ENCODE assay signal across 18 cellular contexts in the genomic region with DNA sequence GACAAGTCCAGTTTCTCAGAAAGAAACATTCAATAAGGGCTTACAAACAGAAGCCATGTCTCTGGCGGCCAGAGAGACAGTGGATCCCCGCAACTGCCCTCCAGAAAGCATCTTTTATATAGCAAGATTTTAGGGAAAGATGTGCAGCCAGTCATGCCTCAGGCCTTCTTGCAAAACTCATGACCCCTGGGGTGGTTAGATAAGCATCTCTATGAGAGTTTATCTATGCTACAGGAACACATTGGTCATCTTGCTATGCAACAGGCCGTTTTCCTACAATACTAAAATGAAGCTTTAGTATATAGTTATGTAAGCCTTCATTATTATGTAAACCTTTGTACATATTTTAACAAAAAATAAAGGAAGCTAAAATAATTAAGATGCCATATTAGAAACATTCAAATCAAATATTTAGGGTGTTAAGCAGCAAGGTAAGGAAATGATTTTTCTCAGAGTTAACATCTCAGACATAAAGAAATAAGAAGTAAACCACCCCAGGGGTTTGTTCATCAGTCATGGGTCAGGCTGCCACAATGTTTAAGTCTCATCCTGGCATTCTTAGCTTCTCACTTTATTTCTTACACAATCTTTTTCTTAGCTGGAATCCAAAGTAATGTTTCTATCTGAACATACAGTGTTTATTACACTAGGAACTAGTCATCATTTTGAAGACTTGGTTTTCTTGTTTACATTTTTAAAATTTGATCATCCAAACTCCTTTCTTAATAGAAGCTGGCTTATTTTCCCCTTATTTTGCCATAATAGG. TPM values are rescaled to one million over a fixed set of nuclear protein-coding genes. Genes with fewer than 3 reads are reported as not detected.
A peak's percentile ranks its signal among the peaks of the same experiment; 100 is the strongest.
DNase-seq lines count a peak whose midpoint lies in the region; ATAC-seq and TF ChIP-seq lines count a peak whose summit lies in the region.
"Had no signal": no experiment of that assay in that cellular context is flagged by ENCODE, and none has a peak within 500 bp of the region (broad histone marks: within the 10 kb centered on the region; RNA-seq: fewer than 3 reads in every experiment).

No MANE protein-coding gene starts in this region.

- H3K27me3 Mint-ChIP-seq in MCF 10A (ENCODE audit: insufficient read depth, unreplicated experiment): no peaks in the 10 kb centered on the region

- H3K4me2 ChIP-seq in mammary epithelial cell (ENCODE audit: insufficient read depth, low read depth, low read length): no peak overlapping the region

- no peaks in the 10 kb centered on the region for H3K36me3 Mint-ChIP-seq in MCF 10A (ENCODE audit: insufficient read depth, unreplicated experiment)
- H3K36me3 Mint-ChIP-seq: stimulated activated naive B cell treated with anti-CD40 and anti-IgM and Interleukin-4, amounts not matched to agents 10 μg/mL and 1 μg/mL and 100 μg/mL, for 72 hours had no signal

- no peaks in the 10 kb centered on the region for H3K27me3 ChIP-seq in mammary epithelial cell (ENCODE audit: insufficient read depth, low read length)
- H3K27me3 ChIP-seq: upper lobe of right lung had no signal

- peaks cover 9% of the 10 kb centered on the region for H3K4me1 Mint-ChIP-seq in MCF 10A (ENCODE audit: insufficient read depth, unreplicated experiment)

- no peaks in the 10 kb centered on the region for H4K20me1 ChIP-seq in mammary epithelial cell (ENCODE audit: insufficient read depth, low read length)

- CTCF ChIA-PET in MCF 10A (lab: Yijun Ruan, JAX) (interaction anchor here (0.6 to 2.7 kb wide), 7 partner anchors 10 to 210 kb away, joined by 3 to 14 read pairs (median 4); a partner anchor contains a TSS), mammary epithelial cell (lab: Charles Lee; ENCODE audit: low non-redundant PET) (interaction anchor here (0.6 kb wide), 1 partner anchor 263 kb away, joined by 3 read pairs; no protein-coding TSS in a partner anchor)

- DNase-seq in MCF 10A (ENCODE audit: unreplicated experiment) (peak; percentile 5), mammary epithelial cell (no peak), SK-N-MC (ENCODE audit: low read depth, low spot score) (no peak), fibroblast of peridontal ligament (ENCODE audit: extremely low read depth) (peak; percentile 81), NCI-H187 treated with DMSO at 0.1 percent for 48 hours (lab: John Stamatoyannopoulos, UW) (no peak), NCI-H128 (lab: John Stamatoyannopoulos, UW; ENCODE audit: unreplicated experiment) (no peak), ACHN (no peak)
- DNase-seq: activated CD4-positive, alpha-beta T cell treated with anti-CD3 and anti-CD28 coated beads, Interleukin-2, amount 50 U/mL, for 4 hours; Calu3; cortex of kidney; KG1; NCI-H187; stimulated activated naive B cell treated with anti-CD40 and anti-IgM and Interleukin-4, amounts not matched to agents 10 μg/mL and 1 μg/mL and 100 μg/mL, for 72 hours; upper lobe of right lung had no signal

- no peaks in the 10 kb centered on the region for H3K9me3 Mint-ChIP-seq in MCF 10A (ENCODE audit: unreplicated experiment)
- H3K9me3 Mint-ChIP-seq: activated T-helper 1 cell treated with anti-CD3 and anti-CD28 coated beads, Interleukin-12 subunit alpha, Interleukin-12 subunit beta, Interleukin-2, Interleukin-4 antibody, amounts not matched to agents 30 ng/mL and 10 ng/mL and 1 ng/mL, durations not matched to agents 14 hours and 24 hours and 36 hours; stimulated activated naive B cell treated with anti-CD40 and anti-IgM and Interleukin-4, amounts not matched to agents 10 μg/mL and 1 μg/mL and 100 μg/mL, for 72 hours had no signal

- ATAC-seq in GM18861 (IDR thresholded peaks at IDR 0.05; ENCODE audit: unreplicated experiment): no peak
- ATAC-seq: esophagus mucosa, left lobe of liver, upper lobe of right lung had no signal

- H3K36me3 ChIP-seq in mammary epithelial cell (ENCODE audit: insufficient read depth, low read length) (no peaks in the 10 kb centered on the region), SK-N-MC (ENCODE audit: insufficient read depth, low read length) (no peaks in the 10 kb centered on the region)
- H3K36me3 ChIP-seq: upper lobe of right lung had no signal

- peaks cover 10% of the 10 kb centered on the region for H3K79me2 ChIP-seq in mammary epithelial cell (ENCODE audit: insufficient read depth, low read length)

- no peak overlapping the region for H3K4me3 ChIP-seq in mammary epithelial cell (replicated peaks in 1 of 3; ENCODE audit: insufficient read depth in 1 of 3, low read depth in 2 of 3, low read length in 3 of 3)
- no peak overlapping the region for H3K4me3 ChIP-seq in SK-N-MC
- H3K4me3 ChIP-seq: upper lobe of right lung had no signal

- POLR2A ChIA-PET in MCF 10A (lab: Yijun Ruan, JAX): interaction anchor here (0.6 to 3.5 kb wide), 10 partner anchors 8 to 1105 kb away, joined by 3 to 22 read pairs (median 4); a partner anchor contains a TSS

- BruUV-seq in MCF 10A (replicated peaks; lab: Mats Ljungman, UMichigan) (no TSS peak), mammary epithelial cell (replicated peaks; lab: Mats Ljungman, UMichigan) (no TSS peak)

- no peak overlapping the region for H3K27ac ChIP-seq in mammary epithelial cell (ENCODE audit: insufficient read depth, low read depth, low read length)
- H3K27ac ChIP-seq in SK-N-MC: peak overlapping the region; percentile 22; the same call in 1 of the 2 replicates
- H3K27ac ChIP-seq: upper lobe of right lung had no signal

- H3K9me3 ChIP-seq in mammary epithelial cell (replicated peaks; ENCODE audit: insufficient read depth, low read length): no peaks in the 10 kb centered on the region
- no peaks in the 10 kb centered on the region for H3K9me3 ChIP-seq in SK-N-MC (ENCODE audit: low read depth, low read length)
- H3K9me3 ChIP-seq: upper lobe of right lung had no signal

- intact Hi-C loops in MCF 10A (cut with micrococcal nuclease): loop anchor here (10.0 kb wide), 2 partner anchors 406 to 486 kb away; no protein-coding TSS in a partner anchor
- intact Hi-C loops in mammary epithelial cell (cut with micrococcal nuclease): loop anchor here (1.0 to 10.0 kb wide), 6 partner anchors 42 to 486 kb away; a partner anchor contains a TSS

- dilution Hi-C loops in mammary epithelial cell (cut with HindIII; ENCODE audit: low sequenced_read_pairs): loop anchor here (5.0 to 25.0 kb wide), 3 partner anchors 67 to 398 kb away; no protein-coding TSS in a partner anchor

- in situ Hi-C loops in mammary epithelial cell (cut with MboI; ENCODE audit: low sequenced_read_pairs in 2 of 2) (loop anchor here (5.0 to 25.0 kb wide), 2 partner anchors 83 to 173 kb away; no protein-coding TSS in a partner anchor), ACHN (cut with HindIII; ENCODE audit: low pct_ligation_motif_present, low pct_unique_long_range_greater_than_20kb, low sequenced_read_pairs) (no loop called here)

- peaks cover 10% of the 10 kb centered on the region for H3K4me1 ChIP-seq in mammary epithelial cell (ENCODE audit: insufficient read depth, low read length)

- H3K27ac Mint-ChIP-seq in MCF 10A (ENCODE audit: low read depth, unreplicated experiment): no peak overlapping the region
- H3K27ac Mint-ChIP-seq: activated T-helper 1 cell treated with anti-CD3 and anti-CD28 coated beads, Interleukin-12 subunit alpha, Interleukin-12 subunit beta, Interleukin-2, Interleukin-4 antibody, amounts not matched to agents 30 ng/mL and 10 ng/mL and 1 ng/mL, durations not matched to agents 14 hours and 24 hours and 36 hours; stimulated activated naive B cell treated with anti-CD40 and anti-IgM and Interleukin-4, amounts not matched to agents 10 μg/mL and 1 μg/mL and 100 μg/mL, for 72 hours had no signal

- H3K9ac ChIP-seq in mammary epithelial cell (ENCODE audit: insufficient read depth, low read length) (no peak overlapping the region), SK-N-MC (ENCODE audit: insufficient read length) (no peak overlapping the region)

- H3K4me3 Mint-ChIP-seq in MCF 10A (ENCODE audit: unreplicated experiment): no peak overlapping the region
- H3K4me3 Mint-ChIP-seq: activated T-helper 1 cell treated with anti-CD3 and anti-CD28 coated beads, Interleukin-12 subunit alpha, Interleukin-12 subunit beta, Interleukin-2, Interleukin-4 antibody, amounts not matched to agents 30 ng/mL and 10 ng/mL and 1 ng/mL, durations not matched to agents 14 hours and 24 hours and 36 hours; stimulated activated naive B cell treated with anti-CD40 and anti-IgM and Interleukin-4, amounts not matched to agents 10 μg/mL and 1 μg/mL and 100 μg/mL, for 72 hours had no signal

- WGBS in mammary epithelial cell (ENCODE audit: low coverage, missing lambda C conversion rate): 79% methylated on average over 3 of the region's 3 CpGs

- TF ChIP-seq CTCF in MCF 10A (IDR thresholded peaks at IDR 0.05; ENCODE audit: unreplicated experiment) (no peak), mammary epithelial cell (conservative IDR thresholded peaks at IDR 0.05 in 1 of 2, IDR thresholded peaks at IDR 0.05 in 1 of 2; ENCODE audit: extremely low read depth in 1 of 2, insufficient read depth in 1 of 2, low read depth in 1 of 2, low read length in 2 of 2) (no peak)

- no peak overlapping the region for H2AFZ ChIP-seq in mammary epithelial cell (ENCODE audit: low read depth, low read length)

RNA-seq across cellular contexts. Expression of a gene that starts 6.3 kb away (rescaled TPM):
- total RNA-seq in MCF 10A (2022): 2.2 and 3.2 TPM in 2 replicates
- total RNA-seq in mammary epithelial cell: 1 to 10 TPM; 3.6 to 3.8 TPM
- polyA plus RNA-seq in mammary epithelial cell: 1.2 TPM
- polyA minus RNA-seq in mammary epithelial cell: not detected
- total RNA-seq: left lobe of liver had no signal

Comparison
In these comparisons a context has a peak if more than half of its experiments do, and no peak if none do; other contexts are left out.
1. DNase-seq: peak in MCF 10A (single experiment) and fibroblast of peridontal ligament (single experiment); none in mammary epithelial cell (single experiment), SK-N-MC (single experiment), NCI-H187 treated with DMSO at 0.1 percent for 48 hours (single experiment), NCI-H128 (single experiment) and ACHN (single experiment).